In the genomic region with DNA sequence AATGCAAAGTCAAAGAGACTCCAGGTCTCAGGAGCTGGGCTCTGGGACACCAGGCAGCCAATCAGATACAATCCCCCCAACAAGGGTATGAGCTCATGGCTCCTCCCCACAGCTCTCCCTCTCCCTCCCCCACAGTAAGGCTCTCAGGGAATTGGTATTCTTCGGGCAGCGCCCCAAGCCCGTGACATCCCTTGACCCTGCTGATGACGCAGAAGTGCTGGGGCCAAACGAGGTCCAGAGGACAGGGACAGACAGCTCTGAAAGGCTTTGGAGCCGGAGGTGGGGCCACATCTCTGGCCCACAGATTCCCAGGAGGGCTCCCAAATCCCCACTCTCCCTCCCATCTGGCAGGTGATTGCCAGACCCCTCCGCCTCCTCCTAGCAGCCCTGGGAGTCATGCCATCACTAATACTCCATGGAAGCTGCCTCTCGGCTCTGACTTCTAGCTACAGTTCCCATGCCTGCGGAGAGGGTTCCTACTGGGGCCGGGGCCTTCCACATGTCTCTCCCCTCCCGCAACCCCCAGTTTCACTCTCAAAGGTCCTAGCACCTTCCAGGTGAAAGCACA, we compare ENCODE assay signal across 10 cellular contexts. TPM values are rescaled to one million over a fixed set of nuclear protein-coding genes. Genes with fewer than 3 reads are reported as not detected.
A peak's percentile ranks its signal among the peaks of the same experiment; 100 is the strongest.
DNase-seq lines count a peak whose midpoint lies in the region; ATAC-seq and TF ChIP-seq lines count a peak whose summit lies in the region.
"Had no signal": no experiment of that assay in that cellular context is flagged by ENCODE, and none has a peak within 500 bp of the region (broad histone marks: within the 10 kb centered on the region; RNA-seq: fewer than 3 reads in every experiment).

No MANE protein-coding gene starts in this region.

- CTCF ChIA-PET in activated CD8-positive, alpha-beta T cell treated with anti-CD3 and anti-CD28 coated beads, Interleukin-2, amount 10 ng/mL, durations not matched to agents 7 days and 5 days (lab: Charles Lee): interaction anchor here (1.4 to 5.7 kb wide), 6 partner anchors 14 to 99 kb away, joined by 3 to 109 read pairs (median 10); no protein-coding TSS in a partner anchor

- H2AFZ ChIP-seq in ACC112 (ENCODE audit: low read length, unreplicated experiment) (no peak overlapping the region), neural progenitor cell (replicated peaks) (no peak overlapping the region)

- H4K20me1 ChIP-seq in neural progenitor cell (ENCODE audit: low read depth): peaks cover 6% of the 10 kb centered on the region

- no peaks in the 10 kb centered on the region for H3K79me2 ChIP-seq in ACC112 (ENCODE audit: control insufficient read depth, insufficient read depth, low read length, unreplicated experiment)
- no peaks in the 10 kb centered on the region for H3K79me2 ChIP-seq in neural progenitor cell (ENCODE audit: low read depth)

- TF ChIP-seq CTCF in RWPE2 (IDR thresholded peaks at IDR 0.05; ENCODE audit: poor library complexity, severe bottlenecking) (no peak), fibroblast of villous mesenchyme (IDR thresholded peaks at IDR 0.05; ENCODE audit: insufficient read depth, low read depth, low read length) (no peak), neural progenitor cell (IDR thresholded peaks at IDR 0.05) (no peak)

- no peak overlapping the region for H3K4me3 ChIP-seq in ACC112 (ENCODE audit: low read depth, low read length)
- no peak overlapping the region for H3K4me3 ChIP-seq in RWPE2 (ENCODE audit: severe bottlenecking)
- no peak overlapping the region for H3K4me3 ChIP-seq in fibroblast of villous mesenchyme (ENCODE audit: low read depth, low read length)
- no peak overlapping the region for H3K4me3 ChIP-seq in neural progenitor cell
- H3K4me3 ChIP-seq: BLaER1 treated with 17β-estradiol and CSF1 and Interleukin-3, amounts not matched to agents 10 nM and 100 nM had no signal

- no peak for ATAC-seq in RWPE2 (ENCODE audit: low read depth)
- ATAC-seq in activated CD8-positive, alpha-beta T cell treated with anti-CD3 and anti-CD28 coated beads, Interleukin-2, amount 10 ng/mL, durations not matched to agents 7 days and 5 days: no peak

- H3K4me1 ChIP-seq in ACC112 (ENCODE audit: control insufficient read depth, insufficient read depth, low read length, unreplicated experiment) (peaks cover 33% of the 10 kb centered on the region), RWPE2 (ENCODE audit: insufficient read depth, poor library complexity, severe bottlenecking) (peaks cover 29% of the 10 kb centered on the region), neural progenitor cell (peaks cover 72% of the 10 kb centered on the region)

- no peaks in the 10 kb centered on the region for H3K36me3 Mint-ChIP-seq in neural progenitor cell
- H3K36me3 Mint-ChIP-seq in activated CD8-positive, alpha-beta T cell treated with anti-CD3 and anti-CD28 coated beads, Interleukin-2, amount 10 ng/mL, durations not matched to agents 7 days and 5 days (ENCODE audit: low read depth): no peaks in the 10 kb centered on the region

- peak overlapping the region; percentile 64 for H3K4me2 ChIP-seq in neural progenitor cell

- H3K4me1 Mint-ChIP-seq in neural progenitor cell: peaks cover 59% of the 10 kb centered on the region
- H3K4me1 Mint-ChIP-seq in activated CD8-positive, alpha-beta T cell treated with anti-CD3 and anti-CD28 coated beads, Interleukin-2, amount 10 ng/mL, durations not matched to agents 7 days and 5 days (ENCODE audit: low read depth): peaks cover 16% of the 10 kb centered on the region

- peak overlapping the region; percentile 60 for H3K27ac Mint-ChIP-seq in neural progenitor cell
- no peak overlapping the region for H3K27ac Mint-ChIP-seq in activated CD8-positive, alpha-beta T cell treated with anti-CD3 and anti-CD28 coated beads, Interleukin-2, amount 10 ng/mL, durations not matched to agents 7 days and 5 days

- POLR2A ChIA-PET in activated CD8-positive, alpha-beta T cell treated with anti-CD3 and anti-CD28 coated beads, Interleukin-2, amount 10 ng/mL, durations not matched to agents 7 days and 5 days (lab: Charles Lee): no interaction called here

- DNase-seq in RWPE2 (ENCODE audit: low spot score) (no peak), fibroblast of villous mesenchyme (ENCODE audit: low read depth) (peak; percentile 75), neural progenitor cell (ENCODE audit: low spot score) (peak; percentile 57), COR-L47 (lab: John Stamatoyannopoulos, UW) (no peak), NCI-H128 (lab: John Stamatoyannopoulos, UW; ENCODE audit: unreplicated experiment) (no peak), HUDEP-2 (lab: John Stamatoyannopoulos, UW; ENCODE audit: unreplicated experiment in 76 of 76) (no peak)
- DNase-seq in activated CD8-positive, alpha-beta T cell treated with anti-CD3 and anti-CD28 coated beads, Interleukin-2, amount 10 ng/mL, durations not matched to agents 7 days and 5 days: no peak
- DNase-seq: activated T-cell treated with anti-CD3 and anti-CD28 coated beads, Interleukin-2, amount 50 U/mL, for 48 hours had no signal

- H3K36me3 ChIP-seq in ACC112 (ENCODE audit: insufficient read depth, low read length) (no peaks in the 10 kb centered on the region), RWPE2 (ENCODE audit: low read depth) (no peaks in the 10 kb centered on the region), neural progenitor cell (no peaks in the 10 kb centered on the region)
- H3K36me3 ChIP-seq: BLaER1 treated with 17β-estradiol and CSF1 and Interleukin-3, amounts not matched to agents 10 nM and 100 nM had no signal

- H3K9me3 ChIP-seq in RWPE2 (ENCODE audit: severe bottlenecking): no peaks in the 10 kb centered on the region
- no peaks in the 10 kb centered on the region for H3K9me3 ChIP-seq in neural progenitor cell (ENCODE audit: low read depth)
- H3K9me3 ChIP-seq: BLaER1 treated with 17β-estradiol and CSF1 and Interleukin-3, amounts not matched to agents 10 nM and 100 nM had no signal

- peak overlapping the region; percentile 39; the same call in 1 of the 2 replicates for H3K27ac ChIP-seq in ACC112 (ENCODE audit: low read depth, low read length)
- H3K27ac ChIP-seq in RWPE2 (ENCODE audit: poor library complexity, severe bottlenecking): peak overlapping the region; percentile 36
- no peak overlapping the region for H3K27ac ChIP-seq in neural progenitor cell
- H3K27ac ChIP-seq: BLaER1 treated with 17β-estradiol and CSF1 and Interleukin-3, amounts not matched to agents 10 nM and 100 nM had no signal

- H3K4me3 Mint-ChIP-seq in neural progenitor cell: no peak overlapping the region
- no peak overlapping the region for H3K4me3 Mint-ChIP-seq in activated CD8-positive, alpha-beta T cell treated with anti-CD3 and anti-CD28 coated beads, Interleukin-2, amount 10 ng/mL, durations not matched to agents 7 days and 5 days

- peaks cover 52% of the 10 kb centered on the region for H3F3A ChIP-seq in neural progenitor cell (ENCODE audit: low read depth)

- H3K27me3 Mint-ChIP-seq in neural progenitor cell (ENCODE audit: insufficient read depth, low read depth): peaks cover 10% of the 10 kb centered on the region
- peaks cover 9% of the 10 kb centered on the region for H3K27me3 Mint-ChIP-seq in activated CD8-positive, alpha-beta T cell treated with anti-CD3 and anti-CD28 coated beads, Interleukin-2, amount 10 ng/mL, durations not matched to agents 7 days and 5 days (ENCODE audit: low read depth)

- no peaks in the 10 kb centered on the region for H3K9me3 Mint-ChIP-seq in neural progenitor cell
- no peaks in the 10 kb centered on the region for H3K9me3 Mint-ChIP-seq in activated CD8-positive, alpha-beta T cell treated with anti-CD3 and anti-CD28 coated beads, Interleukin-2, amount 10 ng/mL, durations not matched to agents 7 days and 5 days (ENCODE audit: insufficient read depth)

- no peak overlapping the region for H3K9ac ChIP-seq in neural progenitor cell
- H3K9ac ChIP-seq: BLaER1 treated with 17β-estradiol and CSF1 and Interleukin-3, amounts not matched to agents 10 nM and 100 nM had no signal

- H3K27me3 ChIP-seq in ACC112 (ENCODE audit: insufficient read depth, low read length) (no peaks in the 10 kb centered on the region), RWPE2 (ENCODE audit: insufficient read depth, poor library complexity, severe bottlenecking) (no peaks in the 10 kb centered on the region), neural progenitor cell (no peaks in the 10 kb centered on the region)
- H3K27me3 ChIP-seq: BLaER1 treated with 17β-estradiol and CSF1 and Interleukin-3, amounts not matched to agents 10 nM and 100 nM had no signal

RNA-seq across cellular contexts. Expression of gene USP2, which starts 5.8 kb away (rescaled TPM):
- total RNA-seq in fibroblast of villous mesenchyme (under 0.01 and 0.43 TPM in 2 replicates), neural progenitor cell (ENCODE audit: low replicate concordance) (2.1 and 2.6 TPM in 2 replicates)
- under 1 TPM; 0.55 to 0.68 TPM for total RNA-seq in activated CD8-positive, alpha-beta T cell treated with anti-CD3 and anti-CD28 coated beads, Interleukin-2, amount 10 ng/mL, durations not matched to agents 7 days and 5 days

RNA-seq across cellular contexts. Expression of gene MFRP, which starts 29.2 kb away (rescaled TPM):
- total RNA-seq in fibroblast of villous mesenchyme: under 0.01 TPM in 1 of 2 replicates, not detected in the other
- total RNA-seq in neural progenitor cell (ENCODE audit: low replicate concordance): not detected in 2 replicates
- not detected for total RNA-seq in activated CD8-positive, alpha-beta T cell treated with anti-CD3 and anti-CD28 coated beads, Interleukin-2, amount 10 ng/mL, durations not matched to agents 7 days and 5 days

RNA-seq across cellular contexts. Expression of gene C1QTNF5, which starts 35.0 kb away (rescaled TPM):
- total RNA-seq in fibroblast of villous mesenchyme: 6.5 and 13.5 TPM in 2 replicates
- total RNA-seq in neural progenitor cell (ENCODE audit: low replicate concordance): 0.90 and 3.4 TPM in 2 replicates
- total RNA-seq in activated CD8-positive, alpha-beta T cell treated with anti-CD3 and anti-CD28 coated beads, Interleukin-2, amount 10 ng/mL, durations not matched to agents 7 days and 5 days: not detected

RNA-seq across cellular contexts. Expression of gene RNF26, which starts 41.4 kb away (rescaled TPM):
- total RNA-seq in fibroblast of villous mesenchyme (5.2 and 5.8 TPM in 2 replicates), neural progenitor cell (ENCODE audit: low replicate concordance) (17.1 and 48.2 TPM in 2 replicates)
- total RNA-seq in activated CD8-positive, alpha-beta T cell treated with anti-CD3 and anti-CD28 coated beads, Interleukin-2, amount 10 ng/mL, durations not matched to agents 7 days and 5 days: 10 to 100 TPM; 40.5 to 41.8 TPM

RNA-seq across cellular contexts. Expression of gene THY1, which starts 47.3 kb away (rescaled TPM):
- total RNA-seq in fibroblast of villous mesenchyme: 194 and 284 TPM in 2 replicates
- 49.2 and 93.9 TPM in 2 replicates for total RNA-seq in neural progenitor cell (ENCODE audit: low replicate concordance)
- total RNA-seq in activated CD8-positive, alpha-beta T cell treated with anti-CD3 and anti-CD28 coated beads, Interleukin-2, amount 10 ng/mL, durations not matched to agents 7 days and 5 days: not detected

Comparison
In these comparisons a context has a peak if more than half of its experiments do, and no peak if none do; other contexts are left out.
1. DNase-seq: peak in fibroblast of villous mesenchyme (single experiment) and neural progenitor cell (single experiment); none in RWPE2 (single experiment), COR-L47 (single experiment), NCI-H128 (single experiment), HUDEP-2 (0 of 76) and activated CD8-positive, alpha-beta T cell treated with anti-CD3 and anti-CD28 coated beads, Interleukin-2, amount 10 ng/mL, durations not matched to agents 7 days and 5 days (single experiment).